ENCODE assay signal across 26 cellular contexts in genomic region chr9:127148014-127148413, GRCh38. TPM values are rescaled to one million over a fixed set of nuclear protein-coding genes. Genes with fewer than 3 reads are reported as not detected.
"Had no signal": no experiment of that assay in that cellular context is flagged by ENCODE, and none has a peak within 500 bp of the region (broad histone marks: within the 10 kb centered on the region; RNA-seq: fewer than 3 reads in every experiment).

No MANE protein-coding gene starts in this region.

- H3K4me1 ChIP-seq: body of pancreas, colonic mucosa, foreskin keratinocyte had no signal

- H3K4me2 ChIP-seq: SK-N-SH had no signal

- ATAC-seq: activated CD4-positive, alpha-beta T cell treated with anti-CD3 and anti-CD28 coated beads for 36 hours; activated T-cell treated with anti-CD3 and anti-CD28 coated beads, Interleukin-2, amount 50 U/mL, for 4 hours; activated T-helper 17 cell treated with anti-CD3 and anti-CD28 coated beads, Interleukin-2, amount 50 U/mL, for 72 hours; body of pancreas; esophagus mucosa; foreskin keratinocyte; gastrocnemius medialis; heart left ventricle; T-helper 17 cell had no signal

- DNase-seq: activated CD4-positive, alpha-beta memory T cell treated with anti-CD3 and anti-CD28 coated beads, Interleukin-2, amount 10 ng/mL, durations not matched to agents 7 days and 5 days; activated CD4-positive, alpha-beta T cell treated with anti-CD3 and anti-CD28 coated beads for 36 hours; activated CD4-positive, alpha-beta T cell treated with anti-CD3 and anti-CD28 coated beads, Interleukin-2, amount 10 ng/mL, durations not matched to agents 7 days and 5 days; activated CD4-positive, alpha-beta T cell treated with anti-CD3 and anti-CD28 coated beads, Interleukin-2, amount 50 U/mL, for 4 hours; activated CD4-positive, CD25-positive, alpha-beta regulatory T cell; activated CD4-positive, CD25-positive, alpha-beta regulatory T cell treated with anti-CD3 and anti-CD28 coated beads, Interleukin-2, amount 50 U/mL, for 72 hours; activated effector memory CD4-positive, alpha-beta T cell treated with Interleukin-2 at 50 U/mL for 16 hours; activated naive CD4-positive, alpha-beta T cell treated with anti-CD3 and anti-CD28 coated beads for 36 hours; activated T-cell treated with anti-CD3 and anti-CD28 coated beads, Interleukin-2, amount 50 U/mL, for 4 hours; amygdala; aorta; body of pancreas; caudate nucleus; colonic mucosa; effector CD8-positive, alpha-beta T cell; foreskin keratinocyte; gastrocnemius medialis; glutamatergic neuron; SK-N-SH; SW 1271; T-helper 1 cell; T-helper 17 cell; T1000 had no signal

- H3K4me3 ChIP-seq: body of pancreas, colonic mucosa, gastrocnemius medialis, heart left ventricle had no signal

- H3K9me3 ChIP-seq: body of pancreas, colonic mucosa, gastrocnemius medialis, heart left ventricle, SK-N-SH had no signal

- H3K9ac ChIP-seq: SK-N-SH had no signal

- H3K27ac ChIP-seq: body of pancreas, colonic mucosa, foreskin keratinocyte, heart left ventricle had no signal

- H3K36me3 ChIP-seq: colonic mucosa, gastrocnemius medialis, heart left ventricle had no signal

- H3K27me3 ChIP-seq: body of pancreas, colonic mucosa, gastrocnemius medialis, heart left ventricle had no signal

RNA-seq across cellular contexts. Expression of gene ANGPTL2, which starts 25.6 kb away (rescaled TPM):
- total RNA-seq: activated CD4-positive, alpha-beta T cell treated with anti-CD3 and anti-CD28 coated beads for 36 hours; activated CD4-positive, alpha-beta T cell treated with anti-CD3 and anti-CD28 coated beads, Interleukin-2, amount 10 ng/mL, durations not matched to agents 7 days and 5 days; activated naive CD4-positive, alpha-beta T cell treated with anti-CD3 and anti-CD28 coated beads for 36 hours; activated T-helper 17 cell treated with anti-CD3 and anti-CD28 coated beads, Interleukin-2, amount 50 U/mL, for 72 hours had no signal
